ENCODE assay signal across 8 cellular contexts in the genomic region with DNA sequence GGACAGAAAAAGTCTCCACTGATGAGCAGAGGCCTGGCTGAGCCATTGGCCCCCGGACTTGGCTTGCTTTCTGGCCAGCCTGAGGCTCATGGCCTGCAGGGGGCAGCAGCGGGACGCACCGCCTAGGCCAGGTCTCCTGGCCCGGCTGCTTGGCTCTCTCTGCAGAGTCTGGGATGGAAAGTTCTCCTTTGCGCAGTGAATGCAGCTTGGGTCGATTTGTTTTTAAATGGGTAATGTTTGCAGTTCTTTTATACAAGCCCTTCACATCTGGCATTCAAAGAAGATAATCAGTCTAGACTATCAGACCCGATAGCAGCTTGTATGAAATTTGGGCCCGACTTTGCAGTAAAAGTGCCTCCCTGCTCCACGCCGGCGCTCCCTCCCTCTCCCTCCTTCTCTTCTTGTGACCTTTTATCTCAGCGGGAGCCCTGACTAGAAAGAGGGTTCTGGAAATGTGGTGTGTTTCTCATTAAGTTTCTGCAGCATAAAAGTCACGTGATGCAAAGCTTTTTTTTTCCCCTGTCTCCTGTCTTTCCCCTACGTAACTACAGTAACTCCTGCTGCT. TPM values are rescaled to one million over a fixed set of nuclear protein-coding genes. Genes with fewer than 3 reads are reported as not detected.
DNase-seq lines count a peak whose midpoint lies in the region; ATAC-seq and TF ChIP-seq lines count a peak whose summit lies in the region.

No MANE protein-coding gene starts in this region.

- no peaks in the 10 kb centered on the region for H3K4me1 Mint-ChIP-seq in activated naive CD8-positive, alpha-beta T cell treated with anti-CD3 and anti-CD28 coated beads, Interleukin-2, amount 50 U/mL, for 24 hours

- CTCF ChIA-PET in BJ (lab: Yijun Ruan, JAX) = interaction anchor here (0.6 to 6.2 kb wide), 18 partner anchors 8 to 1297 kb away, joined by 3 to 67 read pairs (median 3); no protein-coding TSS in a partner anchor

- no peaks in the 10 kb centered on the region for H3K36me3 ChIP-seq in BJ (ENCODE audit: control insufficient read depth, insufficient read depth, low read length)
- H3K36me3 ChIP-seq in heart left ventricle = no peaks in the 10 kb centered on the region
- no peaks in the 10 kb centered on the region for H3K36me3 ChIP-seq in upper lobe of left lung

- H3K27ac ChIP-seq in heart left ventricle (peak overlapping the region in 2 of 12 donors; percentile 6 to 27), upper lobe of left lung (no peak overlapping the region)

- TF ChIP-seq CTCF in BJ (IDR thresholded peaks at IDR 0.05; ENCODE audit: insufficient read depth, low read depth, low read length) (peak; percentile 99), heart left ventricle (IDR thresholded peaks at IDR 0.05) (peak; percentile 93 to 99 (median 98)), upper lobe of left lung (IDR thresholded peaks at IDR 0.05) (peak; percentile 86 to 94 (median 90))

- peaks cover 3% of the 10 kb centered on the region for H3K27me3 ChIP-seq in BJ (ENCODE audit: control insufficient read depth, insufficient read depth, low read length)
- no peaks in the 10 kb centered on the region for H3K27me3 ChIP-seq in heart left ventricle
- no peaks in the 10 kb centered on the region for H3K27me3 ChIP-seq in upper lobe of left lung

- peak; percentile 9 for DNase-seq in BJ (ENCODE audit: low read depth)
- DNase-seq in LHCN-M2 (ENCODE audit: low read depth) = peak; percentile 63
- peak; percentile 46 for DNase-seq in T follicular helper cell (ENCODE audit: low read depth)
- DNase-seq in activated naive CD8-positive, alpha-beta T cell treated with anti-CD3 and anti-CD28 coated beads, Interleukin-2, amount 50 U/mL, for 24 hours = peak; percentile 82
- DNase-seq in heart left ventricle = peak; percentile 85 to 94 (median 88)
- peak; percentile 82 for DNase-seq in pons (ENCODE audit: low spot score)
- DNase-seq in upper lobe of left lung = peak; percentile 83 to 94

- no peaks in the 10 kb centered on the region for H3K9me3 Mint-ChIP-seq in activated naive CD8-positive, alpha-beta T cell treated with anti-CD3 and anti-CD28 coated beads, Interleukin-2, amount 50 U/mL, for 24 hours

- no peak overlapping the region for H3K27ac Mint-ChIP-seq in activated naive CD8-positive, alpha-beta T cell treated with anti-CD3 and anti-CD28 coated beads, Interleukin-2, amount 50 U/mL, for 24 hours

- POLR2A ChIA-PET in BJ (lab: Charles Lee) = no interaction called here

- intact Hi-C loops in heart left ventricle (cut with DNase I) = loop anchor here (1.0 to 10.0 kb wide), 15 partner anchors 130 to 1297 kb away; partner anchors contain the start of gene CTNNB1 (in 3 of the 10)

- WGBS in heart left ventricle, 4 donors = 23 to 33% (median 31%) methylated on average over 15 of the region's 15 CpGs
- 32 to 38% methylated on average over 15 of the region's 15 CpGs for WGBS in upper lobe of left lung, 2 donors

- H3K36me3 Mint-ChIP-seq in activated naive CD8-positive, alpha-beta T cell treated with anti-CD3 and anti-CD28 coated beads, Interleukin-2, amount 50 U/mL, for 24 hours (ENCODE audit: low read depth) = no peaks in the 10 kb centered on the region

- H3K4me3 Mint-ChIP-seq in activated naive CD8-positive, alpha-beta T cell treated with anti-CD3 and anti-CD28 coated beads, Interleukin-2, amount 50 U/mL, for 24 hours = no peak overlapping the region

- peak in 1 of 2 donors; percentile 14 for TF ChIP-seq POLR2A in heart left ventricle (IDR thresholded peaks at IDR 0.05)
- TF ChIP-seq POLR2A in upper lobe of left lung (IDR thresholded peaks at IDR 0.05) = no peak

- no peak for TF ChIP-seq EP300 in upper lobe of left lung (IDR thresholded peaks at IDR 0.05)

- H3K9me3 ChIP-seq in heart left ventricle (no peaks in the 10 kb centered on the region), upper lobe of left lung (no peaks in the 10 kb centered on the region)

- H3K4me3 ChIP-seq in BJ (ENCODE audit: low read depth, low read length) (no peak overlapping the region), heart left ventricle (peak overlapping the region in 1 of 12 donors; percentile 16), upper lobe of left lung (no peak overlapping the region)

- no peaks in the 10 kb centered on the region for H3K27me3 Mint-ChIP-seq in activated naive CD8-positive, alpha-beta T cell treated with anti-CD3 and anti-CD28 coated beads, Interleukin-2, amount 50 U/mL, for 24 hours

- H3K4me1 ChIP-seq in heart left ventricle = peaks cover 0 to 24% (median 11%) of the 10 kb centered on the region in 12 donors
- H3K4me1 ChIP-seq in upper lobe of left lung = peaks cover 0 to 8% (median 7%) of the 10 kb centered on the region in 4 donors

- peak; percentile 62 for ATAC-seq in GM19372 (IDR thresholded peaks at IDR 0.05; ENCODE audit: low read depth, unreplicated experiment)
- peak; percentile 68 for ATAC-seq in activated naive CD8-positive, alpha-beta T cell treated with anti-CD3 and anti-CD28 coated beads, Interleukin-2, amount 50 U/mL, for 24 hours
- peak; percentile 88 to 97 (median 95) for ATAC-seq in heart left ventricle
- peak; percentile 91 to 96 for ATAC-seq in upper lobe of left lung (ENCODE audit: low FRiP score in 2 of 2)

RNA-seq across cellular contexts. Expression of gene ZNF621, which starts 59.9 kb away (rescaled TPM):
- 13.2 and 17.3 TPM in 2 replicates for polyA plus RNA-seq in BJ (2011; rRNA removed)
- 12.5 and 13.6 TPM in 2 replicates for polyA minus RNA-seq in BJ (2011; rRNA and poly(A)+ RNA removed)
- 10.6 and 14.5 TPM in 2 replicates for total RNA-seq in LHCN-M2 (2014; rRNA removed)
- 7.0 TPM for polyA plus RNA-seq in LHCN-M2 (2012)
- 10 to 100 TPM in 4 of 9 donors, 1 to 10 TPM in 5; 7.6 to 14.3 (median 9.7) TPM for total RNA-seq in heart left ventricle
- polyA plus RNA-seq in heart left ventricle = 1 to 10 TPM; 7.4 to 7.5 TPM
- total RNA-seq in upper lobe of left lung = 10 to 100 TPM; 14.3 to 39.8 (median 17.6) TPM

Comparison
In these comparisons a context has a peak if more than half of its experiments do, and no peak if none do; other contexts are left out.
1. DNase-seq: peak in every context shown above with its lines; median percentile 88 in upper lobe of left lung; 88 in heart left ventricle; 82 in activated naive CD8-positive, alpha-beta T cell treated with anti-CD3 and anti-CD28 coated beads, Interleukin-2, amount 50 U/mL, for 24 hours; 82 in pons; 63 in LHCN-M2; 46 in T follicular helper cell; 9 in BJ.